3 cellular contexts compared by ENCODE assay signal in the genomic region with DNA sequence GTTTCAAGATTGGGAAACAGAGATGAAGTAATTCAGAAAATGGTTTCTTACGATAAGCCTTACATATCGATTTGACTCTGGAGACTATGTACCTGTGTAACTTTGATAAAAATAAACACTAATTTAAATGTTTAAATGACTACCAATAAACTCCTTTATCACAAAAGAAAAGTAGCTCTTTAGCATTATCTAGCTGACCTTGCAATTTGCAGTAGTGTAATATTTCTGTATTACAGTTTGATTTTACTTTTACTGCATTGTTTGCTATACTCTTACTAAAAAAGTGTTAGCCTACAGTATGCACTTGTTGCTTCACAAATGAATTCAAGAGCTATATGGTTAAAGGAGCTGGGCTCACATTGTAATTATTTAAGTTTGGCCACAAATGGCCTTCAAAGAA.
TF ChIP-seq lines count a peak whose summit lies in the region.

No MANE protein-coding gene starts in this region.

TF ChIP-seq in A549, 52 proteins besides CTCF, POLR2A, EP300 and RAD21:
- TF ChIP-seq SREBF2 (IDR thresholded peaks at IDR 0.05) (no peak), MAFK (IDR thresholded peaks at IDR 0.05; ENCODE audit: partially characterized antibody) (peak; percentile 61)

TF ChIP-seq in IMR-90, 13 proteins besides CTCF, POLR2A, EP300 and RAD21:
- TF ChIP-seq RFX5 (IDR thresholded peaks at IDR 0.05; ENCODE audit: low read depth, low read length) (no peak), MAFK (IDR thresholded peaks at IDR 0.05; ENCODE audit: low read depth, low read length) (peak; percentile 71), CEBPB (IDR thresholded peaks at IDR 0.05; ENCODE audit: low read depth, low read length) (no peak), NFE2L2 (IDR thresholded peaks at IDR 0.05; ENCODE audit: low read depth, low read length) (no peak)

TF ChIP-seq in H1, 55 proteins besides CTCF, POLR2A, EP300 and RAD21:
- TF ChIP-seq MAFK (IDR thresholded peaks at IDR 0.05; ENCODE audit: low read depth, low read length) = 0 out of 2 replicates have a peak, but pooled peaks have one; percentile 2
- no peak for TF ChIP-seq SIRT6 (IDR thresholded peaks at IDR 0.05; ENCODE audit: low read length)
